Comparison of ENCODE assay signal across 25 cellular contexts in genomic region chr6:14017626-14018475, GRCh38.
DNase-seq lines count a peak whose midpoint lies in the region; ATAC-seq and TF ChIP-seq lines count a peak whose summit lies in the region.
"Had no signal": no experiment of that assay in that cellular context is flagged by ENCODE, and none has a peak within 500 bp of the region (broad histone marks: within the 10 kb centered on the region; RNA-seq: fewer than 3 reads in every experiment).

No MANE protein-coding gene starts in this region.

- peaks cover 11% of the 10 kb centered on the region for H3K27me3 Mint-ChIP-seq in mesothelial cell of epicardium (ENCODE audit: low read depth)
- peaks cover 5 to 22% (median 11%) of the 10 kb centered on the region in 5 donors for H3K27me3 Mint-ChIP-seq in naive thymus-derived CD8-positive, alpha-beta T cell

- TF ChIP-seq CTCF in mesothelial cell of epicardium (IDR thresholded peaks at IDR 0.05; ENCODE audit: unreplicated experiment): no peak

- H3K27ac Mint-ChIP-seq in mesothelial cell of epicardium: peak overlapping the region; percentile 2
- H3K27ac Mint-ChIP-seq in naive thymus-derived CD8-positive, alpha-beta T cell: no peak overlapping the region
- H3K27ac Mint-ChIP-seq: activated CD4-positive, alpha-beta memory T cell treated with anti-CD3 and anti-CD28 coated beads, Interleukin-2, amount 10 ng/mL, durations not matched to agents 7 days and 5 days; activated naive CD4-positive, alpha-beta T cell treated with anti-CD3 and anti-CD28 coated beads, Interleukin-2, amount 50 U/mL, for 72 hours; CD14-positive monocyte; natural killer cell treated with Interleukin-12 subunit alpha and Interleukin-12 subunit beta and Interleukin-15 and Interleukin-18, amount 100 ng/mL, for 72 hours had no signal

- no peak for ATAC-seq in GM19455 (IDR thresholded peaks at IDR 0.05; ENCODE audit: unreplicated experiment)
- no peak for ATAC-seq in SK-N-SH treated with all-trans-retinoic acid at 6 μM for 48 hours
- no peak for ATAC-seq in GM18520 (IDR thresholded peaks at IDR 0.05; ENCODE audit: unreplicated experiment)
- no peak for ATAC-seq in naive thymus-derived CD8-positive, alpha-beta T cell
- ATAC-seq: activated naive CD4-positive, alpha-beta T cell treated with anti-CD3 and anti-CD28 coated beads, Interleukin-2, amount 50 U/mL, for 72 hours; foreskin keratinocyte; natural killer cell treated with Interleukin-12 subunit alpha and Interleukin-12 subunit beta and Interleukin-15 and Interleukin-18, amount 100 ng/mL, for 72 hours; right cardiac atrium had no signal

- H3K9me3 Mint-ChIP-seq in mesothelial cell of epicardium: peaks cover 8% of the 10 kb centered on the region
- H3K9me3 Mint-ChIP-seq in naive thymus-derived CD8-positive, alpha-beta T cell: peaks cover 0 to 6% (median 0%) of the 10 kb centered on the region in 9 donors
- H3K9me3 Mint-ChIP-seq: activated CD4-positive, alpha-beta memory T cell treated with anti-CD3 and anti-CD28 coated beads, Interleukin-2, amount 10 ng/mL, durations not matched to agents 7 days and 5 days; activated naive CD4-positive, alpha-beta T cell treated with anti-CD3 and anti-CD28 coated beads, Interleukin-2, amount 50 U/mL, for 72 hours; natural killer cell treated with Interleukin-12 subunit alpha and Interleukin-12 subunit beta and Interleukin-15 and Interleukin-18, amount 100 ng/mL, for 72 hours had no signal

- no peaks in the 10 kb centered on the region for H3K36me3 Mint-ChIP-seq in mesothelial cell of epicardium
- no peaks in the 10 kb centered on the region for H3K36me3 Mint-ChIP-seq in naive thymus-derived CD8-positive, alpha-beta T cell
- H3K36me3 Mint-ChIP-seq: activated naive CD4-positive, alpha-beta T cell treated with anti-CD3 and anti-CD28 coated beads, Interleukin-2, amount 50 U/mL, for 72 hours; CD14-positive monocyte; natural killer cell treated with Interleukin-12 subunit alpha and Interleukin-12 subunit beta and Interleukin-15 and Interleukin-18, amount 100 ng/mL, for 72 hours had no signal

- DNase-seq in RPMI7951 (ENCODE audit: low read depth) (peak; percentile 44), foreskin melanocyte (peak; percentile 62), mesothelial cell of epicardium (ENCODE audit: low spot score in 2 of 2, unreplicated experiment in 2 of 2) (peak in 1 of 2 experiments; percentile 40)
- DNase-seq in naive thymus-derived CD8-positive, alpha-beta T cell: no peak
- DNase-seq: activated CD4-positive, alpha-beta memory T cell treated with anti-CD3 and anti-CD28 coated beads, Interleukin-2, amount 10 ng/mL, durations not matched to agents 7 days and 5 days; activated CD4-positive, alpha-beta T cell treated with anti-CD3 and anti-CD28 coated beads for 1 hour; activated T-cell treated with anti-CD3 and anti-CD28 coated beads for 4 hours; aorta; Calu3; cortex of kidney; DMS79 treated with DMSO at 0.1 percent for 48 hours; foreskin keratinocyte; KBM-7; NCI-H1417 treated with DMSO at 0.1 percent for 48 hours; NCI-H2081 treated with DMSO at 0.1 percent for 48 hours; NCI-H774; right cardiac atrium; SJCRH30; stimulated activated CD4-positive, alpha-beta T cell treated with anti-CD3 and anti-CD28 coated beads, Interleukin-2, amount 100 ng/mL, for 48 hours had no signal

- H3K4me1 Mint-ChIP-seq in mesothelial cell of epicardium: peaks cover 13% of the 10 kb centered on the region
- no peaks in the 10 kb centered on the region for H3K4me1 Mint-ChIP-seq in naive thymus-derived CD8-positive, alpha-beta T cell
- H3K4me1 Mint-ChIP-seq: activated CD4-positive, alpha-beta memory T cell treated with anti-CD3 and anti-CD28 coated beads, Interleukin-2, amount 10 ng/mL, durations not matched to agents 7 days and 5 days had no signal

- POLR2A ChIA-PET in naive thymus-derived CD8-positive, alpha-beta T cell (lab: Charles Lee): no interaction called here

- H3K4me3 Mint-ChIP-seq in mesothelial cell of epicardium: peak overlapping the region; percentile 42
- no peak overlapping the region for H3K4me3 Mint-ChIP-seq in naive thymus-derived CD8-positive, alpha-beta T cell
- H3K4me3 Mint-ChIP-seq: activated CD4-positive, alpha-beta memory T cell treated with anti-CD3 and anti-CD28 coated beads, Interleukin-2, amount 10 ng/mL, durations not matched to agents 7 days and 5 days; CD14-positive monocyte; natural killer cell treated with Interleukin-12 subunit alpha and Interleukin-12 subunit beta and Interleukin-15 and Interleukin-18, amount 100 ng/mL, for 72 hours had no signal

TF ChIP-seq in SK-N-SH treated with all-trans-retinoic acid at 6 μM for 48 hours, 23 proteins besides CTCF, POLR2A, EP300 and RAD21:
- TF ChIP-seq GLIS3 (CRISPR knock-in tag; IDR thresholded peaks at IDR 0.05): no peak
- no peak for TF ChIP-seq CSDC2 (CRISPR knock-in tag; IDR thresholded peaks at IDR 0.05)
- no peak for TF ChIP-seq CREB5 (CRISPR knock-in tag; IDR thresholded peaks at IDR 0.05; ENCODE audit: low read depth)
- TF ChIP-seq ARNTL (CRISPR knock-in tag; IDR thresholded peaks at IDR 0.05; ENCODE audit: borderline replicate concordance, low read depth): no peak
- no peak for TF ChIP-seq ZNF565 (CRISPR knock-in tag; conservative IDR thresholded peaks at IDR 0.05; ENCODE audit: low read depth)
- no peak for TF ChIP-seq TOX (CRISPR knock-in tag; IDR thresholded peaks at IDR 0.05; ENCODE audit: borderline replicate concordance)
- TF ChIP-seq ZC3H10 (CRISPR knock-in tag; IDR thresholded peaks at IDR 0.05): no peak
- TF ChIP-seq ZFP30 (CRISPR knock-in tag; IDR thresholded peaks at IDR 0.05): no peak
- TF ChIP-seq ISL1 (CRISPR knock-in tag; IDR thresholded peaks at IDR 0.05): no peak
- no peak for TF ChIP-seq SNAI2 (CRISPR knock-in tag; IDR thresholded peaks at IDR 0.05)
- TF ChIP-seq PPARA (CRISPR knock-in tag; IDR thresholded peaks at IDR 0.05; ENCODE audit: borderline replicate concordance): no peak
- TF ChIP-seq TCF4 (CRISPR knock-in tag; IDR thresholded peaks at IDR 0.05; ENCODE audit: borderline replicate concordance): no peak
- TF ChIP-seq POU6F1 (CRISPR knock-in tag; IDR thresholded peaks at IDR 0.05; ENCODE audit: borderline replicate concordance, low read depth): no peak
- TF ChIP-seq TSHZ2 (CRISPR knock-in tag; IDR thresholded peaks at IDR 0.05): no peak
- TF ChIP-seq ZFP3 (CRISPR knock-in tag; IDR thresholded peaks at IDR 0.05): no peak
TF ChIP-seq in SK-N-SH treated with all-trans-retinoic acid at 6 μM for 48 hours: peak in this region for 0.

Comparison
In these comparisons a context has a peak if more than half of its experiments do, and no peak if none do; other contexts are left out.
1. DNase-seq: peak in RPMI7951 (single experiment) and foreskin melanocyte (single experiment); none in naive thymus-derived CD8-positive, alpha-beta T cell (0 of 10).